Comparison of ENCODE assay signal across 23 cellular contexts in the genomic region with DNA sequence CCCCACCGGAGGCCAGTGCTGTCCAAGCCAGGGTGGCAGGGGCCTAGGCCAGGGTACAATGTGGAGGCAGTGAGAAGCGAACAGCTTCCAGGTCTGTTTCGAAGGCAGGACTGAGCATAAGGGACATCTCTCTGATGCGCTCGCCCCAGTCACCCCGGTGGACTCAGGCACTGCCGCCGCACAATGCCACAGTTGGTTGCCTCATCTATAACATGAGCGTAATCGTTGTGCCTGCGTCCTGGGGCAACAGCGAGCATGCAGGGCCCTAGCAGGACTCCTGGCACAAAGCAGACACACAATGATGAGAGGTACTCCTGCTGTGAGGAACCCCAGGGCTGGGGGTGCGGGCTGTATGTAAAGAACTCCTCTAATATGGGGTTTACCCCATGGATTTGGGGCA. TPM values are rescaled to one million over a fixed set of nuclear protein-coding genes. Genes with fewer than 3 reads are reported as not detected.
"Had no signal": no experiment of that assay in that cellular context is flagged by ENCODE, and none has a peak within 500 bp of the region (broad histone marks: within the 10 kb centered on the region; RNA-seq: fewer than 3 reads in every experiment).

No MANE protein-coding gene starts in this region.

- ATAC-seq: naive thymus-derived CD8-positive, alpha-beta T cell; right lobe of liver; stimulated activated naive B cell treated with anti-CD40 and anti-IgM and Interleukin-4, amounts not matched to agents 10 μg/mL and 1 μg/mL and 100 μg/mL, for 72 hours had no signal

- DNase-seq: activated CD4-positive, alpha-beta memory T cell treated with anti-CD3 and anti-CD28 coated beads for 36 hours; activated CD4-positive, alpha-beta T cell treated with anti-CD3 and anti-CD28 coated beads for 4 hours; activated CD8-positive, alpha-beta memory T cell treated with anti-CD3 and anti-CD28 coated beads, Interleukin-2, amount 50 U/mL, for 48 hours; activated gamma-delta T cell; activated naive CD4-positive, alpha-beta T cell treated with anti-CD3 and anti-CD28 coated beads, Interleukin-2, amount 10 ng/mL, durations not matched to agents 7 days and 5 days; activated naive CD8-positive, alpha-beta T cell treated with anti-CD3 and anti-CD28 coated beads, Interleukin-2, amount 10 ng/mL, durations not matched to agents 7 days and 5 days; activated T-cell treated with anti-CD3 and anti-CD28 coated beads, Interleukin-2, amount 50 U/mL, for 24 hours; brain microvascular endothelial cell; cortex of kidney; endodermal cell; foreskin fibroblast; hippocampal formation; naive thymus-derived CD8-positive, alpha-beta T cell; right lobe of liver; small intestine; stimulated activated CD4-positive, alpha-beta T cell treated with anti-CD3 and anti-CD28 coated beads, Interleukin-1b, Interleukin-23, amount 100 ng/mL, for 48 hours; stimulated activated CD4-positive, alpha-beta T cell treated with anti-CD3 and anti-CD28 coated beads, Interleukin-4, amount 100 ng/mL, for 4 hours; stimulated activated CD8-positive, alpha-beta memory T cell treated with anti-CD3 and anti-CD28 coated beads, Interleukin-4, amount 100 ng/mL, for 48 hours; stimulated activated naive B cell treated with anti-CD40 and anti-IgM and Interleukin-4, amounts not matched to agents 10 μg/mL and 1 μg/mL and 100 μg/mL, for 72 hours; stomach; T-helper 1 cell; trophoblast cell had no signal

- H3K27me3 ChIP-seq: brain microvascular endothelial cell, neural progenitor cell, right lobe of liver, stomach had no signal

- H3K36me3 ChIP-seq: brain microvascular endothelial cell, neural progenitor cell, right lobe of liver, stomach had no signal

- H3K4me3 ChIP-seq: neural progenitor cell, right lobe of liver, stomach had no signal

- H3K27ac ChIP-seq: brain microvascular endothelial cell, neural progenitor cell, right lobe of liver, stomach had no signal

- H3K4me1 ChIP-seq: neural progenitor cell, right lobe of liver, stomach had no signal

- H3K9me3 ChIP-seq: right lobe of liver, stomach had no signal

RNA-seq across cellular contexts. Expression of gene HRH1, which starts 14.1 kb away (rescaled TPM):
- total RNA-seq: naive thymus-derived CD8-positive, alpha-beta T cell had no signal
- polyA plus RNA-seq: naive thymus-derived CD8-positive, alpha-beta T cell had no signal
